In genomic region chr14:33978892-33979612, GRCh38 we compare ENCODE assay signal across 18 cellular contexts. TPM values are rescaled to one million over a fixed set of nuclear protein-coding genes. Genes with fewer than 3 reads are reported as not detected.
"Had no signal": no experiment of that assay in that cellular context is flagged by ENCODE, and none has a peak within 500 bp of the region (broad histone marks: within the 10 kb centered on the region; RNA-seq: fewer than 3 reads in every experiment).

No MANE protein-coding gene starts in this region.

- H3K9me3 ChIP-seq: colonic mucosa, left ventricle myocardium inferior, right atrium auricular region, suprapubic skin, thyroid gland, upper lobe of left lung, uterus had no signal

- H3K27me3 ChIP-seq: colonic mucosa, right atrium auricular region, suprapubic skin, thyroid gland, upper lobe of left lung, uterus had no signal

- H3K9me3 Mint-ChIP-seq: immature natural killer cell had no signal

- H3K4me1 ChIP-seq: colonic mucosa, foreskin keratinocyte, left ventricle myocardium inferior, right atrium auricular region, suprapubic skin, thyroid gland, upper lobe of left lung, uterus had no signal

- DNase-seq: colonic mucosa; dermis blood vessel endothelial cell; foreskin keratinocyte; immature natural killer cell; left ventricle myocardium inferior; mesenchymal stem cell; naive B cell; posterior cingulate gyrus; small intestine; stimulated activated CD4-positive, alpha-beta T cell treated with anti-CD3 and anti-CD28 coated beads, Interleukin-2, amount 100 ng/mL, for 48 hours; stimulated activated naive CD4-positive, alpha-beta T cell treated with Interleukin-2 at 50 U/mL for 16 hours; thyroid gland; upper lobe of left lung; uterus had no signal

- H3K27ac ChIP-seq: colonic mucosa, foreskin keratinocyte, left ventricle myocardium inferior, right atrium auricular region, suprapubic skin, thyroid gland, upper lobe of left lung, uterus had no signal

- H3K36me3 Mint-ChIP-seq: immature natural killer cell, naive B cell had no signal

- H3K36me3 ChIP-seq: colonic mucosa, left ventricle myocardium inferior, right atrium auricular region, suprapubic skin, thyroid gland, upper lobe of left lung, uterus had no signal

- H3K4me3 ChIP-seq: colonic mucosa, left ventricle myocardium inferior, lung, right atrium auricular region, suprapubic skin, thyroid gland, upper lobe of left lung, uterus had no signal

- H3K27me3 Mint-ChIP-seq: naive B cell had no signal

- H3K27ac Mint-ChIP-seq: immature natural killer cell had no signal

- H3K4me1 Mint-ChIP-seq: immature natural killer cell had no signal

- H3K4me3 Mint-ChIP-seq: immature natural killer cell had no signal

- ATAC-seq: foreskin keratinocyte had no signal

RNA-seq across cellular contexts. Expression of gene EGLN3, which starts 28.2 kb away (rescaled TPM):
- polyA plus RNA-seq: neural cell had no signal
